Comparison of ENCODE assay signal across 8 cellular contexts in the genomic region with DNA sequence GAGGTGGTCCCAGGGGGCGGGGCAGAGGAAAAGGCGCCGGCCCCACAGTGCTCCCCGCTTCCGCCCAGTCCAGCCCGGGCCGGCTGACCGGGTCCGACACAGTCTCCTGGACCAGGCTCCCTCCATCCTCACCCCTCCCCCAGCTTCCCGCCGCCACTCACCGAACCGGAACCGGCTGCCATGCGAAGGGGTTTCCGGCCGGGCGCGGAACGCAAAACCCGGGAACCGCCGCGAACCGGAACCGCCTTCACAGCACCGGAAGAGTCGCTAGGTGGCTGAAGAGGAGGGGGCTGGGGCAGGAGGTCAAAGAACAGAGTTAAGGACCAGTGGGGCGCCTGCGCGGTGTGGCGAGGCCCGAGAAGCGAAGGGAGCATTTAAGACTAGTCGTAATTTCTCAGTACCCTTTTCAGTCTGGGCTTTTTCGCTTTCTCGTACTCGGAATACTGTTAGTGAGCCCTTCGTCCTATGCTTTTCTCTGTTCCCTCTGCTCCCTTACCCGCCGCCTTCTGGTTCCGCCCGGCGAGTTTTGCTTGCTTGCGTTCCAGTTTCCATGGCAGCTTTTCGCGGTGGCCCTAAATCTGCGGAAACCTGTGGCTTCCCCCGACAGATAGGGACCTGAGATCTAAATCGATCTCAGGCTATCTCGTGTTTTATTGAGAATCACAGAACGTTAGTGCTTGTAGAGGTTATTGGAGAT. TPM values are rescaled to one million over a fixed set of nuclear protein-coding genes. Genes with fewer than 3 reads are reported as not detected.
DNase-seq lines count a peak whose midpoint lies in the region; ATAC-seq, FAIRE-seq and TF ChIP-seq lines count a peak whose summit lies in the region.

Gene SENP1 (minus strand): TSS at position 213 of the 697 bp plus-strand sequence. CDS start 4,607 bp downstream, outside the sequence.

- WGBS in heart right ventricle, 2 donors, result 0% methylated on average over 43 to 52 of the region's 52 CpGs

- peak within 1 kb of the TSS; percentile 91 to 99 (median 97) for H3K27ac ChIP-seq in heart right ventricle
- peak within 1 kb of the TSS; percentile 98 for H3K27ac ChIP-seq in upper lobe of right lung

- peak within 1 kb of the TSS; percentile 96 for H3K27ac Mint-ChIP-seq in progenitor cell of endocrine pancreas

- peak; percentile 68 for DNase-seq in GM12892 (ENCODE audit: insufficient read length)
- peak; percentile 53 for DNase-seq in NCI-H1694 (lab: John Stamatoyannopoulos, UW)
- DNase-seq in amniotic epithelial cell (ENCODE audit: low read depth), result peak; percentile 81
- peak; percentile 89 to 91 for DNase-seq in heart right ventricle
- peak; percentile 78 for DNase-seq in progenitor cell of endocrine pancreas (ENCODE audit: low spot score, unreplicated experiment)
- peak; percentile 96 for DNase-seq in upper lobe of right lung

- H3K9me3 ChIP-seq in heart right ventricle (no peaks in the 10 kb centered on the region), upper lobe of right lung (no peaks in the 10 kb centered on the region)

- peaks cover 28% of the 10 kb centered on the region for H3K4me1 Mint-ChIP-seq in progenitor cell of endocrine pancreas (ENCODE audit: low read depth)

- TF ChIP-seq CTCF in heart right ventricle (IDR thresholded peaks at IDR 0.05), result peak in 6 of 9 donors; percentile 17 to 49 (median 34)
- TF ChIP-seq CTCF in progenitor cell of endocrine pancreas (IDR thresholded peaks at IDR 0.05; ENCODE audit: unreplicated experiment), result peak; percentile 22
- peak; percentile 25 for TF ChIP-seq CTCF in upper lobe of right lung (IDR thresholded peaks at IDR 0.05)

- H3K36me3 Mint-ChIP-seq in progenitor cell of endocrine pancreas (ENCODE audit: insufficient read depth), result no peaks in the 10 kb centered on the region

- H3K36me3 ChIP-seq in heart right ventricle (peaks cover 0 to 2% (median 0%) of the 10 kb centered on the region in 9 donors), upper lobe of right lung (no peaks in the 10 kb centered on the region)

- H3K4me3 Mint-ChIP-seq in progenitor cell of endocrine pancreas (ENCODE audit: low read depth), result peak within 1 kb of the TSS; percentile 98

- TF ChIP-seq POLR2A in GM12892 (IDR thresholded peaks at IDR 0.05; ENCODE audit: low read depth, low read length), result peak; percentile 71

- H3K27me3 ChIP-seq in heart right ventricle (no peaks in the 10 kb centered on the region), upper lobe of right lung (no peaks in the 10 kb centered on the region)

- H3K4me1 ChIP-seq in heart right ventricle (peaks cover 0 to 24% (median 19%) of the 10 kb centered on the region in 9 donors), upper lobe of right lung (peaks cover 18% of the 10 kb centered on the region)

- H3K4me3 ChIP-seq in heart right ventricle (peak within 1 kb of the TSS; percentile 71 to 99 (median 90)), upper lobe of right lung (peak within 1 kb of the TSS; percentile 88)

- peak; percentile 65 for ATAC-seq in HG02852 (IDR thresholded peaks at IDR 0.05; ENCODE audit: unreplicated experiment)
- peak; percentile 94 to 98 (median 97) for ATAC-seq in heart right ventricle
- peak; percentile 97 for ATAC-seq in upper lobe of right lung

- H3K9me3 Mint-ChIP-seq in progenitor cell of endocrine pancreas (ENCODE audit: low read depth), result no peaks in the 10 kb centered on the region

- intact Hi-C loops in T-helper 1 cell treated with Interleukin-12 subunit alpha and Interleukin-12 subunit beta and Interleukin-4 antibody, amounts not matched to agents 30 ng/mL and 1 ng/mL, for 36 hours (cut with micrococcal nuclease), result loop anchor here (1.0 to 10.0 kb wide), 14 partner anchors 13 to 1731 kb away; partner anchors contain the start of genes ASB8, CCDC184, CCNT1 and COL2A1
- intact Hi-C loops in heart right ventricle (cut with DNase I), result loop anchor here in 6 of 10 donors (1.0 to 10.0 kb wide), 3 partner anchors 49 to 51 kb away; partner anchors contain the start of gene ASB8 (in 6 of the 6)
- intact Hi-C loops in upper lobe of right lung (cut with DNase I), result no loop called here

- peak; percentile 87 for FAIRE-seq in GM12892 (lab: Jason Lieb, UNC)

- no peaks in the 10 kb centered on the region for H3K27me3 Mint-ChIP-seq in progenitor cell of endocrine pancreas

RNA-seq across cellular contexts. Expression of gene SENP1, which starts in this region (rescaled TPM):
- polyA plus RNA-seq in GM12892 (2012; ENCODE audit: missing spikeins), result 15.6 TPM
- total RNA-seq in T-helper 1 cell treated with Interleukin-12 subunit alpha and Interleukin-12 subunit beta and Interleukin-4 antibody, amounts not matched to agents 30 ng/mL and 1 ng/mL, for 36 hours, result 48.6 and 51.2 TPM in 2 replicates
- total RNA-seq in heart right ventricle, result 10 to 100 TPM in 2 of 10 donors, 1 to 10 TPM in 8; 7.1 to 10.7 (median 8.7) TPM
- polyA plus RNA-seq in heart right ventricle, result 1 to 10 TPM; 2.1 to 2.7 TPM
- 34.9 and 38.4 TPM in 2 replicates for total RNA-seq in progenitor cell of endocrine pancreas
- 16.9 TPM for total RNA-seq in upper lobe of right lung

Comparison
In these comparisons a context has a peak if more than half of its experiments do, and no peak if none do; other contexts are left out.
1. Peak in every context shown above with its lines: DNase-seq, ATAC-seq, H3K4me3 ChIP-seq and H3K27ac ChIP-seq.